In genomic region chr15:31484369-31484951, GRCh38 we compare ENCODE assay signal across 13 cellular contexts.
DNase-seq lines count a peak whose midpoint lies in the region; ATAC-seq lines count a peak whose summit lies in the region.
"Had no signal": no experiment of that assay in that cellular context is flagged by ENCODE, and none has a peak within 500 bp of the region (broad histone marks: within the 10 kb centered on the region; RNA-seq: fewer than 3 reads in every experiment).

No MANE protein-coding gene starts in this region.

- peak overlapping the region; percentile 33 to 91 (median 78) for H3K27ac Mint-ChIP-seq in CD8-positive, alpha-beta memory T cell
- H3K27ac Mint-ChIP-seq in T-cell, result peak overlapping the region; percentile 82 to 88
- peak overlapping the region; percentile 77 to 86 for H3K27ac Mint-ChIP-seq in effector memory CD8-positive, alpha-beta T cell

- H3K4me1 Mint-ChIP-seq in CD8-positive, alpha-beta memory T cell, result peaks cover 49 to 82% (median 68%) of the 10 kb centered on the region in 3 donors
- peaks cover 41 to 70% (median 62%) of the 10 kb centered on the region in 3 donors for H3K4me1 Mint-ChIP-seq in T-cell
- peaks cover 48% of the 10 kb centered on the region in 2 donors for H3K4me1 Mint-ChIP-seq in effector memory CD8-positive, alpha-beta T cell (ENCODE audit: low read depth in 2 of 2)

- peak overlapping the region; percentile 86 for H3K18ac ChIP-seq in neuronal stem cell (ENCODE audit: low read length)

- CTCF ChIA-PET in CD8-positive, alpha-beta memory T cell (lab: Charles Lee), result interaction anchor here (1.0 to 4.0 kb wide), 10 partner anchors 11 to 285 kb away, joined by 3 to 31 read pairs (median 5); no protein-coding TSS in a partner anchor
- CTCF ChIA-PET in T-cell (lab: Charles Lee), result interaction anchor here in 1 of 2 donors (1.9 kb wide), 1 partner anchor 50 kb away, joined by 8 read pairs; no protein-coding TSS in a partner anchor

- no peak overlapping the region for H3K4ac ChIP-seq in neuronal stem cell (ENCODE audit: low read length)

- H3K36me3 ChIP-seq in CD8-positive, alpha-beta memory T cell (ENCODE audit: insufficient read depth, low read length), result no peaks in the 10 kb centered on the region
- H3K36me3 ChIP-seq in neuronal stem cell (replicated peaks in 1 of 2; ENCODE audit: control insufficient read depth in 2 of 2, insufficient read depth in 2 of 2, low read length in 2 of 2), result no peaks in the 10 kb centered on the region
- H3K36me3 ChIP-seq: BLaER1 treated with 17β-estradiol and CSF1 and Interleukin-3, amounts not matched to agents 10 nM and 100 nM; Peyer's patch; right atrium auricular region had no signal

- H2BK12ac ChIP-seq in neuronal stem cell (ENCODE audit: low read length), result peak overlapping the region; percentile 32

- no peak for ATAC-seq in T-cell (replicated peaks in 1 of 4)
- ATAC-seq in effector memory CD8-positive, alpha-beta T cell (replicated peaks), result no peak
- ATAC-seq in GM21381 (IDR thresholded peaks at IDR 0.05; ENCODE audit: unreplicated experiment), result no peak

- H2BK120ac ChIP-seq in neuronal stem cell (ENCODE audit: low read depth, low read length), result no peak overlapping the region

- peak overlapping the region; percentile 0 for H3K4me2 ChIP-seq in neuronal stem cell (ENCODE audit: insufficient read depth, low read length, poor library complexity, severe bottlenecking)
- H3K4me2 ChIP-seq: BLaER1 treated with 17β-estradiol and CSF1 and Interleukin-3, amounts not matched to agents 10 nM and 100 nM had no signal

- no peak overlapping the region for H3K4me3 ChIP-seq in CD8-positive, alpha-beta memory T cell (ENCODE audit: low read length)
- H3K4me3 ChIP-seq in neuronal stem cell (ENCODE audit: low read length in 2 of 2), result no peak overlapping the region
- H3K4me3 ChIP-seq: BLaER1 treated with 17β-estradiol and CSF1 and Interleukin-3, amounts not matched to agents 10 nM and 100 nM; right atrium auricular region had no signal

- H3K27me3 ChIP-seq in CD8-positive, alpha-beta memory T cell (ENCODE audit: insufficient read depth, low read length, poor library complexity, severe bottlenecking), result no peaks in the 10 kb centered on the region
- peaks cover 4 to 45% (median 22%) of the 10 kb centered on the region in 3 experiments for H3K27me3 ChIP-seq in neuronal stem cell (ENCODE audit: control insufficient read depth in 3 of 3, insufficient read depth in 3 of 3, low read depth in 1 of 3, low read length in 3 of 3)
- H3K27me3 ChIP-seq: BLaER1 treated with 17β-estradiol and CSF1 and Interleukin-3, amounts not matched to agents 10 nM and 100 nM; Peyer's patch had no signal

- H2BK5ac ChIP-seq in neuronal stem cell (ENCODE audit: low read length), result peak overlapping the region; percentile 20

- H4K8ac ChIP-seq in neuronal stem cell (ENCODE audit: low read depth, low read length), result no peak overlapping the region

- H3K79me1 ChIP-seq in neuronal stem cell (ENCODE audit: low read depth, low read length), result peaks cover 3% of the 10 kb centered on the region

- H3K14ac ChIP-seq in neuronal stem cell (ENCODE audit: low read length), result peak overlapping the region; percentile 91

- peak overlapping the region; percentile 70 for H2AK5ac ChIP-seq in neuronal stem cell (ENCODE audit: low read depth, low read length)

- H3K9me3 ChIP-seq in CD8-positive, alpha-beta memory T cell (ENCODE audit: low read length), result no peaks in the 10 kb centered on the region
- H3K9me3 ChIP-seq in neuronal stem cell (replicated peaks in 1 of 2; ENCODE audit: control insufficient read depth in 2 of 2, insufficient read depth in 1 of 2, low read depth in 1 of 2, low read length in 2 of 2), result peaks cover 0 to 14% of the 10 kb centered on the region in 2 donors
- H3K9me3 ChIP-seq: Peyer's patch, right atrium auricular region had no signal

- POLR2A ChIA-PET in CD8-positive, alpha-beta memory T cell (lab: Charles Lee), result interaction anchor here (0.5 to 4.8 kb wide), 9 partner anchors 11 to 278 kb away, joined by 3 to 31 read pairs (median 6); partner anchors contain the start of gene KLF13
- POLR2A ChIA-PET in T-cell (lab: Charles Lee), result interaction anchor here in 1 of 2 donors (0.6 kb wide), 1 partner anchor 93 kb away, joined by 4 read pairs; no protein-coding TSS in a partner anchor

- peak overlapping the region; percentile 82 to 91 (median 89) for H3K4me3 Mint-ChIP-seq in CD8-positive, alpha-beta memory T cell
- H3K4me3 Mint-ChIP-seq in T-cell, result peak overlapping the region; percentile 81 to 86 (median 84)
- peak overlapping the region; percentile 86 to 87 for H3K4me3 Mint-ChIP-seq in effector memory CD8-positive, alpha-beta T cell

- peak overlapping the region; percentile 2 for H4K91ac ChIP-seq in neuronal stem cell (ENCODE audit: low read depth, low read length, poor library complexity)

- no peak for DNase-seq in CD8-positive, alpha-beta memory T cell
- DNase-seq in T-cell (no peak), neuronal stem cell (ENCODE audit: low spot score) (no peak), NOMO-1 treated with DMSO at 0.1 percent for 48 hours (lab: John Stamatoyannopoulos, UW; ENCODE audit: unreplicated experiment) (no peak), DMS79 (lab: John Stamatoyannopoulos, UW) (no peak)
- DNase-seq in effector memory CD8-positive, alpha-beta T cell, result no peak
- DNase-seq in stimulated activated CD4-positive, alpha-beta T cell treated with anti-CD3 and anti-CD28 coated beads, Interleukin-1b, Interleukin-23, amount 100 ng/mL, for 48 hours, result no peak
- DNase-seq: NCI-H1436, NCI-H510A had no signal

- H2AFZ ChIP-seq in neuronal stem cell (ENCODE audit: low read length), result no peak overlapping the region

- H2BK15ac ChIP-seq in neuronal stem cell (ENCODE audit: low read length), result no peak overlapping the region

- H3K4me1 ChIP-seq in CD8-positive, alpha-beta memory T cell (ENCODE audit: insufficient read depth, low read length), result peaks cover 47% of the 10 kb centered on the region
- peaks cover 0 to 5% of the 10 kb centered on the region in 2 donors for H3K4me1 ChIP-seq in neuronal stem cell (ENCODE audit: control insufficient read depth in 2 of 2, insufficient read depth in 1 of 2, low read depth in 1 of 2, low read length in 2 of 2)

- H3K9ac ChIP-seq in neuronal stem cell (ENCODE audit: low read depth, low read length, poor library complexity), result peak overlapping the region; percentile 67
- H3K9ac ChIP-seq: BLaER1 treated with 17β-estradiol and CSF1 and Interleukin-3, amounts not matched to agents 10 nM and 100 nM had no signal

- H3K9me3 Mint-ChIP-seq in CD8-positive, alpha-beta memory T cell, result no peaks in the 10 kb centered on the region
- no peaks in the 10 kb centered on the region for H3K9me3 Mint-ChIP-seq in T-cell
- H3K9me3 Mint-ChIP-seq in effector memory CD8-positive, alpha-beta T cell, result no peaks in the 10 kb centered on the region

- no peak overlapping the region for H3K27ac ChIP-seq in CD8-positive, alpha-beta memory T cell (ENCODE audit: low read depth, low read length)
- H3K27ac ChIP-seq in neuronal stem cell (replicated peaks; ENCODE audit: low read length), result no peak overlapping the region
- H3K27ac ChIP-seq: BLaER1 treated with 17β-estradiol and CSF1 and Interleukin-3, amounts not matched to agents 10 nM and 100 nM; right atrium auricular region had no signal

- H3K23ac ChIP-seq in neuronal stem cell (ENCODE audit: low read depth, low read length, poor library complexity), result peak overlapping the region; percentile 89

- no CpG with 5 or more reads among the region's 44 CpGs for WGBS in neuronal stem cell (ENCODE audit: extremely low coverage in 2 of 2, insufficient read length in 2 of 2, insufficient replicate concordance in 1 of 2), 2 donors

- H3K36me3 Mint-ChIP-seq in CD8-positive, alpha-beta memory T cell, result peaks cover 0 to 11% (median 1%) of the 10 kb centered on the region in 3 donors
- no peaks in the 10 kb centered on the region for H3K36me3 Mint-ChIP-seq in T-cell
- peaks cover 22% of the 10 kb centered on the region for H3K36me3 Mint-ChIP-seq in effector memory CD8-positive, alpha-beta T cell (ENCODE audit: insufficient read depth)

- H3K27me3 Mint-ChIP-seq in CD8-positive, alpha-beta memory T cell, result peaks cover 0 to 2% of the 10 kb centered on the region in 2 donors
- peaks cover 0 to 7% of the 10 kb centered on the region in 2 donors for H3K27me3 Mint-ChIP-seq in T-cell
- no peaks in the 10 kb centered on the region for H3K27me3 Mint-ChIP-seq in effector memory CD8-positive, alpha-beta T cell
